In the genomic region with DNA sequence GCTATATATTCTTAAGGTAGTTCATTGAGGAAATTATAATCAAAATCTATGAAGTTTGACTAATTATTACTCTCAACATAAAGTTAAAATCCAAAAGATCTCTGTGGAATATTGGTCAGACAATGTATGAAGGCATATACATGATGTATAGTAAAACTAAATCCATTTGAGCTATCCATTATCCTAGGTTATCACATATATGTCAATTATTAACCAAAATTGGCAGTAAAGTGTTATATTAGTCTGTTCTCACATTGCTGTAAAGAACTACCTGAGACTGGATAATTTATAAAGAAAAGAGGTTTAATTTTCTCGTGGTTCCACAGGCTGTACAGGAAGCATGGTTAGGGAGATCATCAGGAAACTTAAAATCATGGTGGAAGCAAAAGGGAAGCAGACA, we compare ENCODE assay signal across 16 cellular contexts.
DNase-seq lines count a peak whose midpoint lies in the region; ATAC-seq and TF ChIP-seq lines count a peak whose summit lies in the region.
"Had no signal": no experiment of that assay in that cellular context is flagged by ENCODE, and none has a peak within 500 bp of the region (broad histone marks: within the 10 kb centered on the region; RNA-seq: fewer than 3 reads in every experiment).

No MANE protein-coding gene starts in this region.

- intact Hi-C loops in left colon (cut with DNase I, micrococcal nuclease), result no loop called here

- no peak overlapping the region for H3K9ac ChIP-seq in Karpas-422 (ENCODE audit: low read length)
- H3K9ac ChIP-seq in parathyroid adenoma, result no peak overlapping the region
- H3K9ac ChIP-seq: BLaER1 treated with 17β-estradiol and CSF1 and Interleukin-3, amounts not matched to agents 10 nM and 100 nM had no signal

- H3K4me1 ChIP-seq in Karpas-422 (ENCODE audit: low read length), result no peaks in the 10 kb centered on the region
- H3K4me1 ChIP-seq in parathyroid adenoma, result peaks cover 69% of the 10 kb centered on the region
- H3K4me1 ChIP-seq: A549; BLaER1 treated with 17β-estradiol and CSF1 and Interleukin-3, amounts not matched to agents 10 nM and 100 nM; Caco-2 had no signal

- H3K79me2 ChIP-seq in Karpas-422 (ENCODE audit: low read length) (no peaks in the 10 kb centered on the region), parathyroid adenoma (peaks cover 10% of the 10 kb centered on the region)

- no peaks in the 10 kb centered on the region for H3K27me3 ChIP-seq in Karpas-422 (ENCODE audit: low read length)
- no peaks in the 10 kb centered on the region for H3K27me3 ChIP-seq in parathyroid adenoma (ENCODE audit: control insufficient read depth, insufficient read depth, low read length)
- H3K27me3 ChIP-seq: BLaER1 treated with 17β-estradiol and CSF1 and Interleukin-3, amounts not matched to agents 10 nM and 100 nM had no signal

- DNase-seq in Karpas-422 (peak; percentile 6), left colon (no peak)
- DNase-seq in stimulated activated naive CD8-positive, alpha-beta T cell treated with anti-CD3 and anti-CD28 coated beads, Interleukin-15, Interleukin-2, amounts not matched to agents 100 U/mL and 50 U/mL, for 24 hours, result no peak
- DNase-seq: AML-193; Caco-2; Calu3; CD4-positive, alpha-beta T cell; CD8-positive, alpha-beta T cell; DMS79 treated with DMSO at 0.1 percent for 48 hours; GF-D8 had no signal

- TF ChIP-seq CTCF in parathyroid adenoma (IDR thresholded peaks at IDR 0.05), result no peak

- ATAC-seq in left colon (peak; percentile 74), HG03280 (IDR thresholded peaks at IDR 0.05; ENCODE audit: unreplicated experiment) (no peak)
- ATAC-seq in stimulated activated naive CD8-positive, alpha-beta T cell treated with anti-CD3 and anti-CD28 coated beads, Interleukin-15, Interleukin-2, amounts not matched to agents 100 U/mL and 50 U/mL, for 24 hours, result no peak
- ATAC-seq: A549; CD8-positive, alpha-beta T cell had no signal

- no peaks in the 10 kb centered on the region for H4K20me1 ChIP-seq in Karpas-422 (ENCODE audit: insufficient read depth, low read depth, low read length)
- H4K20me1 ChIP-seq: BLaER1 treated with 17β-estradiol and CSF1 and Interleukin-3, amounts not matched to agents 10 nM and 100 nM had no signal

- H3K9me2 ChIP-seq in Karpas-422 (replicated peaks; ENCODE audit: insufficient read depth, low read length), result no peaks in the 10 kb centered on the region

- H3K4me3 ChIP-seq in Karpas-422 (ENCODE audit: low read length) (no peak overlapping the region), parathyroid adenoma (ENCODE audit: low read depth, low read length) (no peak overlapping the region)
- H3K4me3 ChIP-seq: A549; BLaER1 treated with 17β-estradiol and CSF1 and Interleukin-3, amounts not matched to agents 10 nM and 100 nM had no signal

- H3K36me3 ChIP-seq in Karpas-422 (ENCODE audit: insufficient read depth, low read length) (no peaks in the 10 kb centered on the region), parathyroid adenoma (ENCODE audit: control insufficient read depth, insufficient read depth, low read length) (no peaks in the 10 kb centered on the region)
- H3K36me3 ChIP-seq: BLaER1 treated with 17β-estradiol and CSF1 and Interleukin-3, amounts not matched to agents 10 nM and 100 nM had no signal

- H3K4me2 ChIP-seq in Karpas-422 (ENCODE audit: low read depth, low read length, poor library complexity, severe bottlenecking) (no peak overlapping the region), parathyroid adenoma (ENCODE audit: low read length) (no peak overlapping the region)
- H3K4me2 ChIP-seq: A549; BLaER1 treated with 17β-estradiol and CSF1 and Interleukin-3, amounts not matched to agents 10 nM and 100 nM had no signal

- H2AFZ ChIP-seq in Karpas-422 (ENCODE audit: low read length) (no peak overlapping the region), parathyroid adenoma (no peak overlapping the region)

- no peak overlapping the region for H3K27ac ChIP-seq in Karpas-422 (ENCODE audit: low read length)
- peak overlapping the region; percentile 97 for H3K27ac ChIP-seq in parathyroid adenoma
- H3K27ac ChIP-seq: 22Rv1; A549; BLaER1 treated with 17β-estradiol and CSF1 and Interleukin-3, amounts not matched to agents 10 nM and 100 nM; C4-2B had no signal

- H3K9me3 ChIP-seq in Karpas-422 (ENCODE audit: low read length) (no peaks in the 10 kb centered on the region), parathyroid adenoma (ENCODE audit: control insufficient read depth, low read length) (no peaks in the 10 kb centered on the region)
- H3K9me3 ChIP-seq: A549; BLaER1 treated with 17β-estradiol and CSF1 and Interleukin-3, amounts not matched to agents 10 nM and 100 nM; Caco-2 had no signal
